ENCODE assay signal across 32 cellular contexts in genomic region chr3:126309162-126309561, GRCh38.
"Had no signal": no experiment of that assay in that cellular context is flagged by ENCODE, and none has a peak within 500 bp of the region (broad histone marks: within the 10 kb centered on the region; RNA-seq: fewer than 3 reads in every experiment).

No MANE protein-coding gene starts in this region.

- DNase-seq: activated CD4-positive, alpha-beta memory T cell treated with anti-CD3 and anti-CD28 coated beads for 36 hours; activated CD4-positive, alpha-beta T cell treated with anti-CD3 and anti-CD28 coated beads for 48 hours; activated gamma-delta T cell treated with Interleukin-2 at 50 U/mL for 16 hours; activated naive CD4-positive, alpha-beta T cell treated with anti-CD3 and anti-CD28 coated beads, Interleukin-2, amount 50 U/mL, for 16 hours; activated T-cell treated with anti-CD3 and anti-CD28 coated beads, Interleukin-2, amount 50 U/mL, for 4 hours; amniotic stem cell; brain microvascular endothelial cell; effector memory CD8-positive, alpha-beta T cell; erythroblast; left ventricle myocardium inferior; naive B cell; nucleus accumbens; retina; sigmoid colon; small intestine; stimulated activated CD4-positive, alpha-beta T cell treated with anti-CD3 and anti-CD28 coated beads, Interleukin-1b, Interleukin-23, amount 100 ng/mL, for 48 hours; stimulated activated CD4-positive, alpha-beta T cell treated with anti-CD3 and anti-CD28 coated beads, Interleukin-4, amount 100 ng/mL, for 4 hours; stimulated activated CD8-positive, alpha-beta memory T cell treated with anti-CD3 and anti-CD28 coated beads, Interleukin-4, amount 100 ng/mL, for 48 hours; stimulated activated naive CD8-positive, alpha-beta T cell treated with anti-CD3 and anti-CD28 coated beads, Interleukin-15, amount 100 ng/mL, for 72 hours; substantia nigra; T-helper 17 cell; T1000 had no signal

- H3K4me3 Mint-ChIP-seq: activated CD4-positive, alpha-beta memory T cell treated with anti-CD3 and anti-CD28 coated beads for 36 hours; activated T-cell treated with anti-CD3 and anti-CD28 coated beads, Interleukin-2, amount 50 U/mL, for 4 hours; activated T-helper 17 cell treated with anti-CD3 and anti-CD28 coated beads, Interleukin-2, amount 50 U/mL, for 72 hours; effector memory CD8-positive, alpha-beta T cell; naive B cell; stimulated activated memory B cell treated with anti-CD40 and anti-IgM and Interleukin-4, amounts not matched to agents 10 μg/mL and 1 μg/mL and 100 μg/mL, for 72 hours; stimulated activated naive CD8-positive, alpha-beta T cell treated with anti-CD3 and anti-CD28 coated beads, Interleukin-15, amount 100 ng/mL, for 72 hours; T-helper 17 cell had no signal

- ATAC-seq: activated T-cell treated with anti-CD3 and anti-CD28 coated beads, Interleukin-2, amount 50 U/mL, for 4 hours; activated T-helper 17 cell treated with anti-CD3 and anti-CD28 coated beads, Interleukin-2, amount 50 U/mL, for 72 hours; effector memory CD8-positive, alpha-beta T cell; gastroesophageal sphincter; pancreas; stimulated activated memory B cell treated with anti-CD40 and anti-IgM and Interleukin-4, amounts not matched to agents 10 μg/mL and 1 μg/mL and 100 μg/mL, for 72 hours; stimulated activated naive CD8-positive, alpha-beta T cell treated with anti-CD3 and anti-CD28 coated beads, Interleukin-15, amount 100 ng/mL, for 72 hours; T-helper 17 cell had no signal

- H3K36me3 ChIP-seq: brain microvascular endothelial cell, gastroesophageal sphincter, left ventricle myocardium inferior, pancreas, prostate gland, sigmoid colon, upper lobe of left lung, vagina had no signal

- H3K27ac ChIP-seq: brain microvascular endothelial cell, coronary artery, gastroesophageal sphincter, left ventricle myocardium inferior, pancreas, prostate gland, sigmoid colon, upper lobe of left lung, vagina, VCaP had no signal

- H3K4me1 Mint-ChIP-seq: activated T-helper 17 cell treated with anti-CD3 and anti-CD28 coated beads, Interleukin-2, amount 50 U/mL, for 72 hours; naive B cell; stimulated activated memory B cell treated with anti-CD40 and anti-IgM and Interleukin-4, amounts not matched to agents 10 μg/mL and 1 μg/mL and 100 μg/mL, for 72 hours; stimulated activated naive CD8-positive, alpha-beta T cell treated with anti-CD3 and anti-CD28 coated beads, Interleukin-15, amount 100 ng/mL, for 72 hours; T-helper 17 cell had no signal

- H3K9me3 ChIP-seq: gastroesophageal sphincter, pancreas, prostate gland, sigmoid colon, vagina had no signal

- H3K27ac Mint-ChIP-seq: activated CD4-positive, alpha-beta memory T cell treated with anti-CD3 and anti-CD28 coated beads for 36 hours; activated T-helper 17 cell treated with anti-CD3 and anti-CD28 coated beads, Interleukin-2, amount 50 U/mL, for 72 hours; effector memory CD8-positive, alpha-beta T cell; stimulated activated memory B cell treated with anti-CD40 and anti-IgM and Interleukin-4, amounts not matched to agents 10 μg/mL and 1 μg/mL and 100 μg/mL, for 72 hours; stimulated activated naive CD8-positive, alpha-beta T cell treated with anti-CD3 and anti-CD28 coated beads, Interleukin-15, amount 100 ng/mL, for 72 hours; T-helper 17 cell had no signal

- H3K36me3 Mint-ChIP-seq: stimulated activated memory B cell treated with anti-CD40 and anti-IgM and Interleukin-4, amounts not matched to agents 10 μg/mL and 1 μg/mL and 100 μg/mL, for 72 hours had no signal

- H3K4me1 ChIP-seq: gastroesophageal sphincter, left ventricle myocardium inferior, pancreas, prostate gland, upper lobe of left lung, vagina had no signal

- H3K27me3 ChIP-seq: brain microvascular endothelial cell, gastroesophageal sphincter, pancreas, sigmoid colon, upper lobe of left lung, vagina had no signal

- H3K4me3 ChIP-seq: coronary artery, gastroesophageal sphincter, left ventricle myocardium inferior, lung, pancreas, prostate gland, sigmoid colon, upper lobe of left lung, vagina had no signal
